In genomic region chr20:60262967-60263603, GRCh38 we compare ENCODE assay signal across 8 cellular contexts.
DNase-seq lines count a peak whose midpoint lies in the region; ATAC-seq and TF ChIP-seq lines count a peak whose summit lies in the region.

No MANE protein-coding gene starts in this region.

- intact Hi-C loops in lower lobe of right lung (cut with DNase I), result loop anchor here (5.0 kb wide), 1 partner anchor 206 kb away; no protein-coding TSS in a partner anchor

- in situ Hi-C loops in SK-MEL-5 (cut with HindIII; ENCODE audit: low pct_unique_long_range_greater_than_20kb, low sequenced_read_pairs), result no loop called here

- POLR2A ChIA-PET in AG04450 (lab: Yijun Ruan, JAX), result no interaction called here

- no peak overlapping the region for H3K4me3 Mint-ChIP-seq in GM23338
- no peak overlapping the region for H3K4me3 Mint-ChIP-seq in activated naive CD4-positive, alpha-beta T cell treated with anti-CD3 and anti-CD28 coated beads, Interleukin-2, amount 50 U/mL, for 24 hours

- H3K36me3 Mint-ChIP-seq in GM23338 (ENCODE audit: low read depth), result no peaks in the 10 kb centered on the region
- no peaks in the 10 kb centered on the region for H3K36me3 Mint-ChIP-seq in activated naive CD4-positive, alpha-beta T cell treated with anti-CD3 and anti-CD28 coated beads, Interleukin-2, amount 50 U/mL, for 24 hours

- H3F3A ChIP-seq in GM23338 (replicated peaks; ENCODE audit: low read depth), result no peaks in the 10 kb centered on the region

- H3K27me3 ChIP-seq in AG04450 (ENCODE audit: control insufficient read depth, insufficient read depth, low read length) (peaks cover 15% of the 10 kb centered on the region), GM23338 (ENCODE audit: insufficient read depth) (no peaks in the 10 kb centered on the region), lower lobe of right lung (ENCODE audit: low read depth) (peaks cover 9% of the 10 kb centered on the region)

- peaks cover 3% of the 10 kb centered on the region; the same call in 2 of the 3 replicates for H3K4me1 Mint-ChIP-seq in GM23338
- H3K4me1 Mint-ChIP-seq in activated naive CD4-positive, alpha-beta T cell treated with anti-CD3 and anti-CD28 coated beads, Interleukin-2, amount 50 U/mL, for 24 hours, result peaks cover 11% of the 10 kb centered on the region

- H3K9me2 ChIP-seq in GM23338 (ENCODE audit: insufficient read depth), result no peaks in the 10 kb centered on the region

- DNase-seq in AG04450 (ENCODE audit: low read depth, low spot score) (no peak), GM23338 (ENCODE audit: low spot score) (peak; percentile 58), SK-MEL-5 (ENCODE audit: low read depth, low spot score) (peak; percentile 62), lower lobe of right lung (peak; percentile 60)
- DNase-seq in stimulated activated naive CD4-positive, alpha-beta T cell (lab: John Stamatoyannopoulos, UW), result peak in 4 of 6 experiments; percentile 7 to 49 (median 38)

- H3K27ac Mint-ChIP-seq in GM23338, result no peak overlapping the region
- peak overlapping the region; percentile 63 for H3K27ac Mint-ChIP-seq in activated naive CD4-positive, alpha-beta T cell treated with anti-CD3 and anti-CD28 coated beads, Interleukin-2, amount 50 U/mL, for 24 hours

- no peak overlapping the region for H3K4me3 ChIP-seq in AG04450 (ENCODE audit: low read depth, low read length)
- H3K4me3 ChIP-seq in GM23338, result no peak overlapping the region
- no peak overlapping the region for H3K4me3 ChIP-seq in lower lobe of right lung

- H3K36me3 ChIP-seq in GM23338 (ENCODE audit: insufficient read depth), result no peaks in the 10 kb centered on the region
- no peaks in the 10 kb centered on the region for H3K36me3 ChIP-seq in lower lobe of right lung

- H4K20me1 ChIP-seq in GM23338 (replicated peaks; ENCODE audit: insufficient read depth), result no peaks in the 10 kb centered on the region

- H3K4me2 ChIP-seq in GM23338, result no peak overlapping the region

- no peak overlapping the region for H3K27ac ChIP-seq in AG04450 (ENCODE audit: low read depth, low read length)
- no peak overlapping the region for H3K27ac ChIP-seq in GM23338 (ENCODE audit: low read depth)
- no peak overlapping the region for H3K27ac ChIP-seq in lower lobe of right lung

- H2AFZ ChIP-seq in GM23338, result no peak overlapping the region

- ATAC-seq in GM23338 (peak; percentile 96), lower lobe of right lung (peak in 1 of 2 donors; percentile 67), HG02852 (IDR thresholded peaks at IDR 0.05; ENCODE audit: unreplicated experiment) (no peak), GM19023 (IDR thresholded peaks at IDR 0.05; ENCODE audit: unreplicated experiment) (no peak)

- H3K4me1 ChIP-seq in GM23338 (ENCODE audit: insufficient read depth) (no peaks in the 10 kb centered on the region), lower lobe of right lung (no peaks in the 10 kb centered on the region)

- no peaks in the 10 kb centered on the region for H3K9me3 Mint-ChIP-seq in GM23338
- no peaks in the 10 kb centered on the region for H3K9me3 Mint-ChIP-seq in activated naive CD4-positive, alpha-beta T cell treated with anti-CD3 and anti-CD28 coated beads, Interleukin-2, amount 50 U/mL, for 24 hours

- H3K79me2 ChIP-seq in GM23338 (replicated peaks; ENCODE audit: insufficient read depth), result no peaks in the 10 kb centered on the region

- H3K27me3 Mint-ChIP-seq in GM23338 (ENCODE audit: insufficient read depth, low read depth, poor library complexity), result peaks cover 6% of the 10 kb centered on the region
- no peaks in the 10 kb centered on the region for H3K27me3 Mint-ChIP-seq in activated naive CD4-positive, alpha-beta T cell treated with anti-CD3 and anti-CD28 coated beads, Interleukin-2, amount 50 U/mL, for 24 hours

- no peaks in the 10 kb centered on the region for H3K9me3 ChIP-seq in AG04450 (ENCODE audit: control insufficient read depth, insufficient read depth, low read length)
- no peaks in the 10 kb centered on the region for H3K9me3 ChIP-seq in lower lobe of right lung

- CTCF ChIA-PET in AG04450 (lab: Charles Lee), result interaction anchor here (0.7 to 5.3 kb wide), 15 partner anchors 10 to 855 kb away, joined by 3 to 64 read pairs (median 5); no protein-coding TSS in a partner anchor

- TF ChIP-seq CTCF in AG04450 (IDR thresholded peaks at IDR 0.05; ENCODE audit: low read depth, low read length), result peak; percentile 65
- TF ChIP-seq CTCF in GM23338 (conservative IDR thresholded peaks at IDR 0.05; ENCODE audit: low read depth in 2 of 2), result peak; percentile 73 to 74
- peak; percentile 72 for TF ChIP-seq CTCF in lower lobe of right lung (IDR thresholded peaks at IDR 0.05)

TF ChIP-seq in GM23338, 12 proteins besides CTCF, POLR2A, EP300 and RAD21 (continues in another document):
- TF ChIP-seq ZNF331 (CRISPR knock-in tag; IDR thresholded peaks at IDR 0.05; ENCODE audit: low read depth) (no peak), REST (IDR thresholded peaks at IDR 0.05; ENCODE audit: unreplicated experiment) (no peak), ETS1 (IDR thresholded peaks at IDR 0.05) (no peak), JUNB (IDR thresholded peaks at IDR 0.05; ENCODE audit: unreplicated experiment) (no peak), NANOG (IDR thresholded peaks at IDR 0.05; ENCODE audit: borderline replicate concordance) (no peak), POLR2AphosphoS5 (IDR thresholded peaks at IDR 0.05; ENCODE audit: low read depth) (no peak), ZNF114 (CRISPR knock-in tag; IDR thresholded peaks at IDR 0.05) (no peak), EZH2phosphoT487 (IDR thresholded peaks at IDR 0.05; ENCODE audit: unreplicated experiment) (no peak), STAT1 (IDR thresholded peaks at IDR 0.05; ENCODE audit: unreplicated experiment) (no peak), CREB1 (CRISPR knock-in tag; IDR thresholded peaks at IDR 0.05; ENCODE audit: low read depth) (no peak)
